1 cellular context compared by ENCODE assay signal in genomic region chr11:65194564-65194963, GRCh38.
TF ChIP-seq lines count a peak whose summit lies in the region.

No MANE protein-coding gene starts in this region.

TF ChIP-seq in K562, 482 proteins besides CTCF, POLR2A, EP300 and RAD21:
- TF ChIP-seq C11orf30 (IDR thresholded peaks at IDR 0.05; ENCODE audit: low read depth) = peak; percentile 56
- no peak for TF ChIP-seq TBL1XR1 (IDR thresholded peaks at IDR 0.05; ENCODE audit: low read length in 2 of 2)
- TF ChIP-seq ZNF140 (CRISPR knock-in tag; IDR thresholded peaks at IDR 0.05) = no peak
- TF ChIP-seq HDAC6 (IDR thresholded peaks at IDR 0.05; ENCODE audit: low read depth, low read length) = no peak
- TF ChIP-seq ZBTB26 (CRISPR knock-in tag; IDR thresholded peaks at IDR 0.05) = no peak
- TF ChIP-seq ZNF316 (IDR thresholded peaks at IDR 0.05) = peak; percentile 70
- TF ChIP-seq ZBTB43 (CRISPR knock-in tag; IDR thresholded peaks at IDR 0.05) = no peak
- no peak for TF ChIP-seq POLR3G (IDR thresholded peaks at IDR 0.05; ENCODE audit: extremely low read depth, insufficient read length, insufficient replicate concordance)
- TF ChIP-seq TRIM24 (IDR thresholded peaks at IDR 0.05) = no peak
- no peak for TF ChIP-seq UBTF (IDR thresholded peaks at IDR 0.05; ENCODE audit: borderline replicate concordance in 1 of 2, low read depth in 2 of 2, low read length in 2 of 2)
- no peak for TF ChIP-seq GABPB2 (CRISPR knock-in tag; conservative IDR thresholded peaks at IDR 0.05)
- TF ChIP-seq ZC3H8 (IDR thresholded peaks at IDR 0.05) = no peak
- no peak for TF ChIP-seq CREB5 (CRISPR knock-in tag; IDR thresholded peaks at IDR 0.05)
- TF ChIP-seq ZNF830 (CRISPR knock-in tag; IDR thresholded peaks at IDR 0.05) = no peak
- TF ChIP-seq BRF1 (IDR thresholded peaks at IDR 0.05; ENCODE audit: borderline replicate concordance, extremely low read depth, insufficient read length) = no peak
- no peak for TF ChIP-seq ESRRB (CRISPR knock-in tag; IDR thresholded peaks at IDR 0.05; ENCODE audit: borderline replicate concordance)
- no peak for TF ChIP-seq SMAD1 (IDR thresholded peaks at IDR 0.05; ENCODE audit: low read depth, low read length, partially characterized antibody)
- TF ChIP-seq ZNF212 (CRISPR knock-in tag; IDR thresholded peaks at IDR 0.05) = no peak
- TF ChIP-seq HNRNPL (IDR thresholded peaks at IDR 0.05; ENCODE audit: low read depth, low read length) = no peak
- TF ChIP-seq PCBP2 (IDR thresholded peaks at IDR 0.05; ENCODE audit: low read depth, low read length, poor library complexity, severe bottlenecking) = no peak
- TF ChIP-seq MAFF (IDR thresholded peaks at IDR 0.05; ENCODE audit: low read length) = peak; percentile 33; the same call in 1 of the 2 replicates
- TF ChIP-seq PTTG1 (tag; IDR thresholded peaks at IDR 0.05; ENCODE audit: low read depth) = no peak
- peak; percentile 64 for TF ChIP-seq MAFG (tag; conservative IDR thresholded peaks at IDR 0.05)
- no peak for TF ChIP-seq NR2C1 (IDR thresholded peaks at IDR 0.05)
- TF ChIP-seq NR2C1 (tag; IDR thresholded peaks at IDR 0.05) = no peak
- no peak for TF ChIP-seq HMBOX1 (IDR thresholded peaks at IDR 0.05)
- no peak for TF ChIP-seq THAP7 (CRISPR knock-in tag; IDR thresholded peaks at IDR 0.05)
- TF ChIP-seq PHTF2 (CRISPR knock-in tag; IDR thresholded peaks at IDR 0.05) = no peak
- TF ChIP-seq HMGN3 (IDR thresholded peaks at IDR 0.05; ENCODE audit: borderline replicate concordance, extremely low read depth, insufficient read length, low read depth, low read length) = no peak
- no peak for TF ChIP-seq ELK1 (CRISPR knock-in tag; IDR thresholded peaks at IDR 0.05)
- peak; percentile 77 for TF ChIP-seq NFE2 (IDR thresholded peaks at IDR 0.05; ENCODE audit: low read depth)
- TF ChIP-seq ZNF232 (CRISPR knock-in tag; IDR thresholded peaks at IDR 0.05) = no peak
TF ChIP-seq in K562: peak in this region for 5.
